24 cellular contexts compared by ENCODE assay signal in genomic region chr10:12491491-12491890, GRCh38.
DNase-seq lines count a peak whose midpoint lies in the region; ATAC-seq, FAIRE-seq and TF ChIP-seq lines count a peak whose summit lies in the region.
"Had no signal": no experiment of that assay in that cellular context is flagged by ENCODE, and none has a peak within 500 bp of the region (broad histone marks: within the 10 kb centered on the region; RNA-seq: fewer than 3 reads in every experiment).

No MANE protein-coding gene starts in this region.

- H3K9ac ChIP-seq in GM12878 (ENCODE audit: control insufficient read depth, insufficient read depth, low read length): no peak overlapping the region
- H3K9ac ChIP-seq: BLaER1 had no signal

- in situ Hi-C loops in GM12878 (cut with MboI): no loop called here

- peak; percentile 40 for DNase-seq in NCI-H146 (lab: John Stamatoyannopoulos, UW)
- DNase-seq in NCI-H146 treated with DMSO at 0.1 percent for 48 hours (lab: John Stamatoyannopoulos, UW; ENCODE audit: unreplicated experiment): no peak
- DNase-seq in activated naive CD4-positive, alpha-beta T cell treated with anti-CD3 and anti-CD28 coated beads, Interleukin-2, amount 10 ng/mL, durations not matched to agents 7 days and 5 days: peak; percentile 7
- no peak for DNase-seq in activated naive CD4-positive, alpha-beta T cell treated with anti-CD3 and anti-CD28 coated beads, Interleukin-2, amount 50 U/mL, for 16 hours
- no peak for DNase-seq in GM12878 (ENCODE audit: low read depth, low spot score)
- DNase-seq in T1000 (lab: John Stamatoyannopoulos, UW): no peak
- no peak for DNase-seq in BE2C
- DNase-seq: AML-193; C1 segment of cervical spinal cord; CD4-positive, alpha-beta memory T cell; CD4-positive, CD25-positive, alpha-beta regulatory T cell; CD8-positive, alpha-beta memory T cell; COR-L47; DMS79 treated with DMSO at 0.1 percent for 48 hours; GF-D8 had no signal

- H3K4me1 ChIP-seq in GM12878 (ENCODE audit: control insufficient read depth, insufficient read depth, low read length) (no peaks in the 10 kb centered on the region), BE2C (no peaks in the 10 kb centered on the region)

- no peak overlapping the region for H3K4me3 ChIP-seq in GM12878
- no peak overlapping the region for H3K4me3 ChIP-seq in BE2C (ENCODE audit: low read depth, low read length)
- H3K4me3 ChIP-seq: A549, BLaER1 had no signal

- POLR2A ChIA-PET in GM12878 (lab: Charles Lee): no interaction called here

- no peak overlapping the region for H3K27ac ChIP-seq in GM12878 (ENCODE audit: control insufficient read depth, insufficient read depth)
- H3K27ac ChIP-seq: 22Rv1, A549, BLaER1 had no signal

- WGBS in GM12878 (ENCODE audit: insufficient coverage, insufficient replicate concordance, low lambda C conversion rate, missing lambda C conversion rate): 90% methylated on average over 10 of the region's 10 CpGs

- H3K27ac Mint-ChIP-seq in activated naive CD4-positive, alpha-beta T cell treated with anti-CD3 and anti-CD28 coated beads, Interleukin-2, amount 10 ng/mL, durations not matched to agents 7 days and 5 days: no peak overlapping the region
- H3K27ac Mint-ChIP-seq: B cell; CD14-positive monocyte; CD4-positive, CD25-positive, alpha-beta regulatory T cell had no signal

- no peaks in the 10 kb centered on the region for H3K4me1 Mint-ChIP-seq in activated naive CD4-positive, alpha-beta T cell treated with anti-CD3 and anti-CD28 coated beads, Interleukin-2, amount 10 ng/mL, durations not matched to agents 7 days and 5 days
- H3K4me1 Mint-ChIP-seq: CD14-positive monocyte had no signal

- H3K27me3 ChIP-seq in GM12878 (replicated peaks in 1 of 2; ENCODE audit: control insufficient read depth in 2 of 2, insufficient read depth in 2 of 2, low read length in 1 of 2) (no peaks in the 10 kb centered on the region), BE2C (no peaks in the 10 kb centered on the region)
- H3K27me3 ChIP-seq: BLaER1 had no signal

- H3K4me3 Mint-ChIP-seq in activated naive CD4-positive, alpha-beta T cell treated with anti-CD3 and anti-CD28 coated beads, Interleukin-2, amount 10 ng/mL, durations not matched to agents 7 days and 5 days: no peak overlapping the region
- H3K4me3 Mint-ChIP-seq: B cell; CD14-positive monocyte; CD4-positive, alpha-beta memory T cell; CD4-positive, CD25-positive, alpha-beta regulatory T cell; CD8-positive, alpha-beta memory T cell had no signal

- no peaks in the 10 kb centered on the region for H3K27me3 Mint-ChIP-seq in activated naive CD4-positive, alpha-beta T cell treated with anti-CD3 and anti-CD28 coated beads, Interleukin-2, amount 10 ng/mL, durations not matched to agents 7 days and 5 days
- H3K27me3 Mint-ChIP-seq: B cell; CD4-positive, alpha-beta memory T cell; CD4-positive, CD25-positive, alpha-beta regulatory T cell had no signal

- CTCF ChIA-PET in activated naive CD4-positive, alpha-beta T cell treated with anti-CD3 and anti-CD28 coated beads, Interleukin-2, amount 10 ng/mL, durations not matched to agents 7 days and 5 days (lab: Charles Lee): no interaction called here
- CTCF ChIA-PET in GM12878 (lab: Yijun Ruan, JAX): no interaction called here

- TF ChIP-seq POLR2A in GM12878 (IDR thresholded peaks at IDR 0.05; ENCODE audit: low read depth, low read length): no peak

- no peaks in the 10 kb centered on the region for H3K9me3 ChIP-seq in GM12878 (replicated peaks; ENCODE audit: control insufficient read depth, insufficient read depth, low read length)
- H3K9me3 ChIP-seq in BE2C: no peaks in the 10 kb centered on the region
- H3K9me3 ChIP-seq: A549, BLaER1 had no signal

- no peak for TF ChIP-seq CTCF in GM12878 (IDR thresholded peaks at IDR 0.05 in 2 of 3, conservative IDR thresholded peaks at IDR 0.05 in 1 of 3; ENCODE audit: control insufficient read depth in 2 of 3, extremely low read depth in 1 of 3, insufficient read depth in 1 of 3, low read depth in 3 of 3, low read length in 3 of 3)
- TF ChIP-seq CTCF in BE2C (IDR thresholded peaks at IDR 0.05; ENCODE audit: low read depth, low read length): no peak

- intact Hi-C loops in GM12878 (cut with micrococcal nuclease; ENCODE audit: unreplicated experiment): no loop called here

- no peaks in the 10 kb centered on the region for H3K36me3 ChIP-seq in GM12878 (ENCODE audit: control insufficient read depth in 2 of 2, insufficient read depth in 2 of 2, low read length in 1 of 2)
- H3K36me3 ChIP-seq in BE2C: no peaks in the 10 kb centered on the region
- H3K36me3 ChIP-seq: BLaER1 had no signal

- no peak for TF ChIP-seq EP300 in GM12878 (IDR thresholded peaks at IDR 0.05; ENCODE audit: borderline replicate concordance in 1 of 2, control insufficient read depth in 1 of 2, low read depth in 2 of 2, low read length in 2 of 2)

- no peak overlapping the region for H2AFZ ChIP-seq in GM12878 (ENCODE audit: control insufficient read depth, low read depth, low read length)

- BruUV-seq in GM12878 (replicated peaks; lab: Mats Ljungman, UMichigan): no TSS peak

- no peaks in the 10 kb centered on the region for H3K36me3 Mint-ChIP-seq in activated naive CD4-positive, alpha-beta T cell treated with anti-CD3 and anti-CD28 coated beads, Interleukin-2, amount 10 ng/mL, durations not matched to agents 7 days and 5 days
- H3K36me3 Mint-ChIP-seq: CD14-positive monocyte; CD4-positive, CD25-positive, alpha-beta regulatory T cell; CD8-positive, alpha-beta memory T cell had no signal

- TF ChIP-seq RAD21 in GM12878 (IDR thresholded peaks at IDR 0.05; ENCODE audit: insufficient read depth, low read depth, low read length): no peak

- no peaks in the 10 kb centered on the region; the same call in 1 of the 2 replicates for H3K79me2 ChIP-seq in GM12878 (ENCODE audit: control insufficient read depth, insufficient read depth, low read length)

- no peaks in the 10 kb centered on the region for H4K20me1 ChIP-seq in GM12878 (ENCODE audit: control insufficient read depth, insufficient read depth)
- H4K20me1 ChIP-seq: BLaER1 had no signal

- no peaks in the 10 kb centered on the region for H3K9me3 Mint-ChIP-seq in activated naive CD4-positive, alpha-beta T cell treated with anti-CD3 and anti-CD28 coated beads, Interleukin-2, amount 10 ng/mL, durations not matched to agents 7 days and 5 days
- H3K9me3 Mint-ChIP-seq: CD4-positive, CD25-positive, alpha-beta regulatory T cell; CD8-positive, alpha-beta memory T cell had no signal

- RAD21 ChIA-PET in GM12878 (lab: Charles Lee; ENCODE audit: unreplicated experiment): no interaction called here

- SMC1A ChIA-PET in GM12878 (lab: Charles Lee; ENCODE audit: uncharacterized antibody, unreplicated experiment): no interaction called here

- ATAC-seq in GM12878: no peak
- ATAC-seq: A549 had no signal

- no peak overlapping the region for H3K4me2 ChIP-seq in GM12878 (ENCODE audit: control insufficient read depth, insufficient read depth)
- H3K4me2 ChIP-seq: A549, BLaER1 had no signal

- FAIRE-seq in GM12878 (lab: Jason Lieb, UNC): no peak
- FAIRE-seq: A549, D721Med, G401.6, GM12892, GM18507 had no signal

TF ChIP-seq in GM12878, 131 proteins besides CTCF, POLR2A, EP300 and RAD21:
- no peak for TF ChIP-seq BHLHE40 (IDR thresholded peaks at IDR 0.05; ENCODE audit: borderline replicate concordance in 1 of 2, low read depth in 2 of 2, low read length in 1 of 2)
- no peak for TF ChIP-seq ATF7 (IDR thresholded peaks at IDR 0.05; ENCODE audit: low read depth)
- TF ChIP-seq YBX1 (IDR thresholded peaks at IDR 0.05): no peak
- TF ChIP-seq BCL3 (IDR thresholded peaks at IDR 0.05; ENCODE audit: borderline replicate concordance, insufficient read depth, low read depth, low read length, poor library complexity, severe bottlenecking): peak; percentile 54

Comparison
In these comparisons a context has a peak if more than half of its experiments do, and no peak if none do; other contexts are left out.
1. DNase-seq: peak in NCI-H146 (single experiment) and activated naive CD4-positive, alpha-beta T cell treated with anti-CD3 and anti-CD28 coated beads, Interleukin-2, amount 10 ng/mL, durations not matched to agents 7 days and 5 days (single experiment); none in NCI-H146 treated with DMSO at 0.1 percent for 48 hours (single experiment), activated naive CD4-positive, alpha-beta T cell treated with anti-CD3 and anti-CD28 coated beads, Interleukin-2, amount 50 U/mL, for 16 hours (single experiment), GM12878 (single experiment), T1000 (single experiment) and BE2C (single experiment).